Comparison of ENCODE assay signal across 8 cellular contexts in the genomic region with DNA sequence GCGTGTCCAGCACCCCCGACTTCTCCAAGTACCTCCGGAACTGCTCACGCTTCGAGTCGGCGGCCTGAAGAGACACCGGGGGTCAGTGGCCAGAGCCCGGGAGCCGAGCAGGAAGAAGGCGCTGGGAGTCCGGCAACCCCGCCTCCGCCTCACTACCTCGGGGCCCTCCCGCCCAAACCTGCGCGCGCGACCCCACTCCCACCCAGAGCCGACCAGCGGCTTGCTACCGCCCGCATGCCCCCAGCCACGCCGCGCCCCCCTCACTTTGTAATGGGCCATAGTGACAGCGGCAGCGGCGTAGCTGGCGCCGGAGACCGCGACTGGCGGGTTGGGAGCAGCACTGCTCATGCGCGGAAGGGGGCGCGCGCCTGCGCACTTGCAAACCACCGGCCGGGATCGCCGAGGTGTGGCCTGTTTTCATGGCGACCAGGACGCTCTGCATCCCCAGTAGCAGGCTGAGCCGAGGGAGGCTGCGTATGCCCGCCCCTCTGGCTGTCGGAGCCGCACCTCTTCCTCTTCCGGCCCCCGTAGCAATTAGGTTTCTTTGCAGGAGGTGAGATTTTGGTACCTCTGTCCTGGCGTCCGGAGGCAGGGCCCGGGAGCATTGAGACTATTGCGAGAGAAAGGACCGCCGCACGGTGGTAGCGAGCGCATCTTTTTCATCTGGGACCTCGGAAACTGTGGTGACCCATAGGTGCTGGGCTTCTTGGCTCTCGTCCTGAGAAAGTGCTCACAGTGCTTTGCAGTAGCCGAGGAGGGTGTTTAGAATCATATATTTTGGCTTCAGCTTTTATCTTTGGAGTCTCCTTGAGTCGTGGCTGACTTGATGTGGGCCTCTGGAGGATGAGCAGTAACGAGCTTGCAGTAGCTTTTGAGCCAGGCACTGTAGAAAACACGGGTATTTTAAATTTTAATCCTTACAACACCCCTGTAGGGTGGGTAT. TPM values are rescaled to one million over a fixed set of nuclear protein-coding genes. Genes with fewer than 3 reads are reported as not detected.
DNase-seq lines count a peak whose midpoint lies in the region; ATAC-seq lines count a peak whose summit lies in the region.

TSS of gene MYCBP (minus strand) at position 322 of the 943 bp plus-strand sequence. CDS start at position 279, 43 bp downstream.

- CTCF ChIA-PET in CD8-positive, alpha-beta memory T cell (lab: Charles Lee) = interaction anchor here (1.7 to 1.9 kb wide), 2 partner anchors 17 to 217 kb away, joined by 4 to 6 read pairs; no protein-coding TSS in a partner anchor

- no peaks in the 10 kb centered on the region for H3K27me3 Mint-ChIP-seq in CD8-positive, alpha-beta memory T cell

- POLR2A ChIA-PET in CD8-positive, alpha-beta memory T cell (lab: Charles Lee) = interaction anchor here (1.1 kb wide), 1 partner anchor 117 kb away, joined by 3 read pairs; the partner anchor contains the start of gene AKIRIN1

- peak within 1 kb of the TSS; percentile 89 for H3K4me3 ChIP-seq in CD8-positive, alpha-beta memory T cell (ENCODE audit: low read length)
- H3K4me3 ChIP-seq in effector memory CD4-positive, alpha-beta T cell (ENCODE audit: insufficient read depth, low read depth, low read length, poor library complexity, severe bottlenecking) = peak within 1 kb of the TSS; percentile 82

- peak within 1 kb of the TSS; percentile 89 to 96 (median 93) for H3K4me3 Mint-ChIP-seq in CD8-positive, alpha-beta memory T cell

- peak; percentile 94 to 98 (median 98) for DNase-seq in CD8-positive, alpha-beta memory T cell
- DNase-seq in HS-5 (ENCODE audit: low read depth) (peak; percentile 84), lung microvascular endothelial cell (ENCODE audit: low read depth in 2 of 2) (peak; percentile 97)
- DNase-seq in NK-92 treated with Interleukin-12 subunit alpha and Interleukin-12 subunit beta, amount 100 ng/mL, for 24 hours (lab: John Stamatoyannopoulos, UW) = peak; percentile 96
- DNase-seq in activated CD8-positive, alpha-beta memory T cell treated with anti-CD3 and anti-CD28 coated beads for 24 hours = peak; percentile 98
- peak; percentile 94 to 96 (median 95) for DNase-seq in effector memory CD4-positive, alpha-beta T cell
- DNase-seq in stimulated activated CD4-positive, alpha-beta T cell treated with anti-CD3 and anti-CD28 coated beads, TNF-alpha, amount 100 ng/mL, for 48 hours (ENCODE audit: low read depth in 3 of 3) = peak; percentile 91 to 94 (median 93)

- H3K36me3 Mint-ChIP-seq in CD8-positive, alpha-beta memory T cell = peaks cover 0 to 9% (median 0%) of the 10 kb centered on the region in 3 donors

- peak; percentile 93 for ATAC-seq in GM19468 (IDR thresholded peaks at IDR 0.05; ENCODE audit: extremely low read depth, unreplicated experiment)

- no peaks in the 10 kb centered on the region for H3K9me3 Mint-ChIP-seq in CD8-positive, alpha-beta memory T cell

- H3K27ac Mint-ChIP-seq in CD8-positive, alpha-beta memory T cell = peak within 1 kb of the TSS; percentile 85 to 96 (median 94)

- peak within 1 kb of the TSS; percentile 69 for H3K27ac ChIP-seq in CD8-positive, alpha-beta memory T cell (ENCODE audit: low read depth, low read length)
- peak within 1 kb of the TSS; percentile 81 for H3K27ac ChIP-seq in effector memory CD4-positive, alpha-beta T cell (ENCODE audit: insufficient read depth, low read length, poor library complexity, severe bottlenecking)

- H3K27me3 ChIP-seq in CD8-positive, alpha-beta memory T cell (ENCODE audit: insufficient read depth, low read length, poor library complexity, severe bottlenecking) = no peaks in the 10 kb centered on the region
- H3K27me3 ChIP-seq in effector memory CD4-positive, alpha-beta T cell (replicated peaks; ENCODE audit: control insufficient read depth, insufficient read depth, low read length, poor library complexity, severe bottlenecking) = no peaks in the 10 kb centered on the region

- H3K4me1 ChIP-seq in CD8-positive, alpha-beta memory T cell (ENCODE audit: insufficient read depth, low read length) = peaks cover 17% of the 10 kb centered on the region
- H3K4me1 ChIP-seq in effector memory CD4-positive, alpha-beta T cell (ENCODE audit: control insufficient read depth, insufficient read depth, low read length, poor library complexity, severe bottlenecking) = peaks cover 3% of the 10 kb centered on the region

- H3K4me1 Mint-ChIP-seq in CD8-positive, alpha-beta memory T cell = peaks cover 25 to 37% (median 32%) of the 10 kb centered on the region in 3 donors

- no peaks in the 10 kb centered on the region for H3K9me3 ChIP-seq in CD8-positive, alpha-beta memory T cell (ENCODE audit: low read length)
- H3K9me3 ChIP-seq in effector memory CD4-positive, alpha-beta T cell (ENCODE audit: control insufficient read depth, low read length) = no peaks in the 10 kb centered on the region

- no peaks in the 10 kb centered on the region for H3K36me3 ChIP-seq in CD8-positive, alpha-beta memory T cell (ENCODE audit: insufficient read depth, low read length)
- no peaks in the 10 kb centered on the region for H3K36me3 ChIP-seq in effector memory CD4-positive, alpha-beta T cell (ENCODE audit: control insufficient read depth, insufficient read depth, low read length)

RNA-seq across cellular contexts. Expression of gene MYCBP, which starts in this region (rescaled TPM):
- 10 to 100 TPM; 63.4 to 74.3 TPM for total RNA-seq in CD8-positive, alpha-beta memory T cell
- polyA plus RNA-seq in CD8-positive, alpha-beta memory T cell = 63.9 TPM
- total RNA-seq in lung microvascular endothelial cell = 6.0 and 6.3 TPM in 2 replicates

Comparison
In these comparisons a context has a peak if more than half of its experiments do, and no peak if none do; other contexts are left out.
1. Peak in every context shown above with its lines: DNase-seq, ATAC-seq, H3K4me3 ChIP-seq and H3K27ac ChIP-seq.